In the genomic region with DNA sequence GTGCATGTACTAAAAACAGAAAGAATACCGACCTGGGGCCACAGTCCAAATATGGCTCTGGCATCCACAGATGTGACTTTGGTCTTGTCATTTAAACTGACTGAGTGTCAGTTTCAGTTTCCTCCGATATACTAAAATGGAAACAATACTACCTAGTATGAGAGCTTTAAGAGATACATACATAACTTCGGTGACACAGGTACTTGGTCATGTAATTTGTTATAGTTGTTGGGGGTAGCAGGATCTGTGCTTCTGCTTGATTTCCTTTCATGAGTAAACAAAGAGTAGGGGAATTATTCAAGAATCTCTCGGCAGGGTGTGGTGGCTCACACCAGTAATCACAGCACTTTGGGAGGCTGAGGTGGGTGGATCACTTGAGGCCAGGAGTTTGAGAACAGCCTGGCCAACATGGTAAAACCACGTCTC, we compare ENCODE assay signal across 9 cellular contexts. TPM values are rescaled to one million over a fixed set of nuclear protein-coding genes. Genes with fewer than 3 reads are reported as not detected.
A peak's percentile ranks its signal among the peaks of the same experiment; 100 is the strongest.
DNase-seq lines count a peak whose midpoint lies in the region; ATAC-seq and TF ChIP-seq lines count a peak whose summit lies in the region.
"Had no signal": no experiment of that assay in that cellular context is flagged by ENCODE, and none has a peak within 500 bp of the region (broad histone marks: within the 10 kb centered on the region; RNA-seq: fewer than 3 reads in every experiment).

No MANE protein-coding gene starts in this region.

- no peak overlapping the region for H3K9ac ChIP-seq in endodermal cell (ENCODE audit: extremely low read depth, low read length, poor library complexity, severe bottlenecking)

- peak overlapping the region; percentile 74 for H3K4me3 Mint-ChIP-seq in activated T-helper 17 cell treated with anti-CD3 and anti-CD28 coated beads, Interleukin-2, amount 50 U/mL, for 72 hours
- H3K4me3 Mint-ChIP-seq in endodermal cell, result no peak overlapping the region

- H3K4me3 ChIP-seq in endodermal cell (ENCODE audit: low read length) (no peak overlapping the region), tibial nerve (no peak overlapping the region)

- no peak for TF ChIP-seq CTCF in GM10266 (IDR thresholded peaks at IDR 0.05; ENCODE audit: control insufficient read depth, insufficient read depth, low read depth, missing control alignments)
- TF ChIP-seq CTCF in endodermal cell (conservative IDR thresholded peaks at IDR 0.05), result no peak
- TF ChIP-seq CTCF in tibial nerve (IDR thresholded peaks at IDR 0.05), result no peak

- no peak for TF ChIP-seq EP300 in tibial nerve (IDR thresholded peaks at IDR 0.05)

- peaks cover 18% of the 10 kb centered on the region for H3K36me3 Mint-ChIP-seq in activated T-helper 17 cell treated with anti-CD3 and anti-CD28 coated beads, Interleukin-2, amount 50 U/mL, for 72 hours (ENCODE audit: low read depth)
- H3K36me3 Mint-ChIP-seq in endodermal cell (ENCODE audit: low read depth), result peaks cover 40% of the 10 kb centered on the region

- H3K9me3 ChIP-seq in endodermal cell (ENCODE audit: control insufficient read depth, low read length), result peaks cover 11% of the 10 kb centered on the region
- H3K9me3 ChIP-seq in tibial nerve, result no peaks in the 10 kb centered on the region

- no peaks in the 10 kb centered on the region for H3K27me3 Mint-ChIP-seq in activated T-helper 17 cell treated with anti-CD3 and anti-CD28 coated beads, Interleukin-2, amount 50 U/mL, for 72 hours
- H3K27me3 Mint-ChIP-seq in endodermal cell (ENCODE audit: insufficient read depth), result no peaks in the 10 kb centered on the region

- peak; percentile 49 for DNase-seq in GM10266 (ENCODE audit: extremely low spot score)
- no peak for DNase-seq in endodermal cell
- no peak for DNase-seq in central memory CD4-positive, alpha-beta T cell
- no peak for DNase-seq in DMS114 treated with DMSO at 0.1 percent for 48 hours (lab: John Stamatoyannopoulos, UW; ENCODE audit: unreplicated experiment)
- DNase-seq in tibial nerve (ENCODE audit: low spot score in 2 of 2), result no peak
- DNase-seq: NCI-H2029 treated with DMSO at 0.1 percent for 48 hours had no signal

- no peak for TF ChIP-seq POLR2A in tibial nerve (IDR thresholded peaks at IDR 0.05)

- 95 to 100% methylated on average over 1 to 5 of the region's 5 CpGs for WGBS in endodermal cell (ENCODE audit: insufficient coverage in 1 of 2, insufficient read length in 1 of 2), 2 experiments
- 82 to 87% methylated on average over 5 of the region's 5 CpGs for WGBS in tibial nerve, 2 donors

- peaks cover 17% of the 10 kb centered on the region for H3K4me1 ChIP-seq in endodermal cell (ENCODE audit: control insufficient read depth, insufficient read depth, low read length)
- H3K4me1 ChIP-seq in tibial nerve, result peaks cover 0 to 35% (median 0%) of the 10 kb centered on the region in 4 donors

- peak overlapping the region; percentile 88 for H3K27ac Mint-ChIP-seq in activated T-helper 17 cell treated with anti-CD3 and anti-CD28 coated beads, Interleukin-2, amount 50 U/mL, for 72 hours
- no peak overlapping the region for H3K27ac Mint-ChIP-seq in endodermal cell

- H3K27ac ChIP-seq in endodermal cell (ENCODE audit: low read depth, low read length) (no peak overlapping the region), tibial nerve (no peak overlapping the region)

- peaks cover 31% of the 10 kb centered on the region for H3K36me3 ChIP-seq in endodermal cell (ENCODE audit: control insufficient read depth, insufficient read depth, low read length)
- H3K36me3 ChIP-seq in tibial nerve, result peaks cover 0 to 9% (median 0%) of the 10 kb centered on the region in 3 donors

- ATAC-seq in GM19397 (IDR thresholded peaks at IDR 0.05; ENCODE audit: unreplicated experiment), result peak; percentile 82
- ATAC-seq in HG03097 (IDR thresholded peaks at IDR 0.05; ENCODE audit: low FRiP score, unreplicated experiment), result peak; percentile 79
- peak; percentile 86 for ATAC-seq in activated T-helper 17 cell treated with anti-CD3 and anti-CD28 coated beads, Interleukin-2, amount 50 U/mL, for 72 hours (replicated peaks)

- H3K4me1 Mint-ChIP-seq in activated T-helper 17 cell treated with anti-CD3 and anti-CD28 coated beads, Interleukin-2, amount 50 U/mL, for 72 hours, result peaks cover 42% of the 10 kb centered on the region
- H3K4me1 Mint-ChIP-seq in endodermal cell, result peaks cover 50% of the 10 kb centered on the region

- H3K27me3 ChIP-seq in endodermal cell (ENCODE audit: control insufficient read depth, insufficient read depth, low read length, poor library complexity, severe bottlenecking), result no peaks in the 10 kb centered on the region
- no peaks in the 10 kb centered on the region for H3K27me3 ChIP-seq in tibial nerve

- no peaks in the 10 kb centered on the region for H3K9me3 Mint-ChIP-seq in activated T-helper 17 cell treated with anti-CD3 and anti-CD28 coated beads, Interleukin-2, amount 50 U/mL, for 72 hours
- peaks cover 5% of the 10 kb centered on the region for H3K9me3 Mint-ChIP-seq in endodermal cell

RNA-seq across cellular contexts. Expression of gene MTMR12, which starts 32.1 kb away (rescaled TPM):
- total RNA-seq in activated T-helper 17 cell treated with anti-CD3 and anti-CD28 coated beads, Interleukin-2, amount 50 U/mL, for 72 hours, result 10 to 100 TPM; 28.4 TPM
- total RNA-seq in endodermal cell (10 to 100 TPM; 32.7 to 33.3 TPM), tibial nerve (10 to 100 TPM; 35.8 to 40.0 (median 38.1) TPM)
- 24.2 TPM for polyA plus RNA-seq in endodermal cell (2013, experiment 1 of 2)
- polyA plus RNA-seq in endodermal cell (2013, experiment 2 of 2), result 22.1 TPM
